Comparison of ENCODE assay signal across 12 cellular contexts in genomic region chr18:61334491-61334850, GRCh38. TPM values are rescaled to one million over a fixed set of nuclear protein-coding genes. Genes with fewer than 3 reads are reported as not detected.
A peak's percentile ranks its signal among the peaks of the same experiment; 100 is the strongest.
DNase-seq lines count a peak whose midpoint lies in the region; ATAC-seq and TF ChIP-seq lines count a peak whose summit lies in the region.
"Had no signal": no experiment of that assay in that cellular context is flagged by ENCODE, and none has a peak within 500 bp of the region (broad histone marks: within the 10 kb centered on the region; RNA-seq: fewer than 3 reads in every experiment).

No MANE protein-coding gene starts in this region.

- H3K4me3 ChIP-seq in dorsolateral prefrontal cortex: peak overlapping the region; percentile 53 to 94 (median 82)

- no peak for ATAC-seq in HG03159 (IDR thresholded peaks at IDR 0.05; ENCODE audit: unreplicated experiment)

- intact Hi-C loops in dorsolateral prefrontal cortex (cut with DNase I): loop anchor here in 1 of 2 donors (5.0 kb wide), 1 partner anchor 78 kb away; no protein-coding TSS in a partner anchor

- peaks cover 34% of the 10 kb centered on the region for H3K27me3 Mint-ChIP-seq in HFFc6 (ENCODE audit: insufficient read depth)

- no peaks in the 10 kb centered on the region for H3K9me3 Mint-ChIP-seq in HFFc6
- H3K9me3 Mint-ChIP-seq: memory B cell had no signal

- H3K27me3 ChIP-seq in dorsolateral prefrontal cortex: peaks cover 0 to 4% (median 0%) of the 10 kb centered on the region in 45 donors
- peaks cover 2% of the 10 kb centered on the region for H3K27me3 ChIP-seq in layer of hippocampus (ENCODE audit: control insufficient read depth, insufficient read depth, low read length)

- H3K36me3 Mint-ChIP-seq in HFFc6 (ENCODE audit: low read depth): no peaks in the 10 kb centered on the region
- H3K36me3 Mint-ChIP-seq: memory B cell had no signal

- peaks cover 16% of the 10 kb centered on the region for H3K4me1 Mint-ChIP-seq in HFFc6 (ENCODE audit: low read depth)

- peak overlapping the region; percentile 63 to 100 (median 98) for H3K27ac ChIP-seq in dorsolateral prefrontal cortex
- H3K27ac ChIP-seq in layer of hippocampus (ENCODE audit: low read depth, low read length): peak overlapping the region; percentile 90
- H3K27ac ChIP-seq in substantia nigra (ENCODE audit: low read depth, low read length, poor library complexity, severe bottlenecking): peak overlapping the region; percentile 98

- no peak overlapping the region for H3K27ac Mint-ChIP-seq in HFFc6
- H3K27ac Mint-ChIP-seq: memory B cell had no signal

- peak overlapping the region; percentile 37; the same call in 1 of the 2 replicates for H3K4me3 Mint-ChIP-seq in HFFc6
- H3K4me3 Mint-ChIP-seq: memory B cell had no signal

- DNase-seq in HFFc6 (no peak), dorsolateral prefrontal cortex (peak; percentile 32 to 77 (median 69)), substantia nigra (lab: John Stamatoyannopoulos, UW) (peak in 43 of 49 donors; percentile 16 to 86 (median 65)), kidney tubule cell (ENCODE audit: low spot score) (no peak), HT-29 (ENCODE audit: low spot score) (no peak)
- no peak for DNase-seq in activated effector memory CD4-positive, alpha-beta T cell treated with Interleukin-2 at 50 U/mL for 16 hours
- DNase-seq: NCI-H524 treated with DMSO at 0.1 percent for 48 hours; stimulated activated CD4-positive, alpha-beta T cell treated with anti-CD3 and anti-CD28 coated beads, Interleukin-2, amount 100 ng/mL, for 48 hours; T-helper 2 cell had no signal

- TF ChIP-seq CTCF in HFFc6 (IDR thresholded peaks at IDR 0.05) (no peak), dorsolateral prefrontal cortex (IDR thresholded peaks at IDR 0.05 in 54 of 56, conservative IDR thresholded peaks at IDR 0.05 in 2 of 56; ENCODE audit: low read depth in 1 of 56, partially characterized antibody in 56 of 56) (peak in 3 of 56 donors; percentile 1 to 14 (median 5))

RNA-seq across cellular contexts. Expression of gene CDH20, which starts 1.2 kb away (rescaled TPM):
- not detected for total RNA-seq in HFFc6 (2021; fragmentation: NEBNext Ultra II Directional; extraction: Animal tissue kit (Norgen Biotek cat#: 25700))
- 10 to 100 TPM; 21.1 to 77.0 (median 41.3) TPM for total RNA-seq in dorsolateral prefrontal cortex
- total RNA-seq in HT-29 (2014; rRNA removed; shearing (Covaris generic)): not detected in 2 replicates

Comparison
In these comparisons a context has a peak if more than half of its experiments do, and no peak if none do; other contexts are left out.
1. DNase-seq: peak in dorsolateral prefrontal cortex (10 of 10) and substantia nigra (43 of 49); none in HFFc6 (single experiment), kidney tubule cell (single experiment), activated effector memory CD4-positive, alpha-beta T cell treated with Interleukin-2 at 50 U/mL for 16 hours (single experiment) and HT-29 (single experiment).
2. RNA of gene CDH20, which starts 1.2 kb away (total RNA-seq): 21.1 to 77.0 TPM in dorsolateral prefrontal cortex; not detected in HFFc6 and not detected in HT-29; every median in the first group is over 10 times any median in the second.
3. Peak in every context shown above with its lines, with median percentiles within 50 percentile points of each other: H3K27ac ChIP-seq.